Comparison of ENCODE assay signal across 8 cellular contexts in the genomic region with DNA sequence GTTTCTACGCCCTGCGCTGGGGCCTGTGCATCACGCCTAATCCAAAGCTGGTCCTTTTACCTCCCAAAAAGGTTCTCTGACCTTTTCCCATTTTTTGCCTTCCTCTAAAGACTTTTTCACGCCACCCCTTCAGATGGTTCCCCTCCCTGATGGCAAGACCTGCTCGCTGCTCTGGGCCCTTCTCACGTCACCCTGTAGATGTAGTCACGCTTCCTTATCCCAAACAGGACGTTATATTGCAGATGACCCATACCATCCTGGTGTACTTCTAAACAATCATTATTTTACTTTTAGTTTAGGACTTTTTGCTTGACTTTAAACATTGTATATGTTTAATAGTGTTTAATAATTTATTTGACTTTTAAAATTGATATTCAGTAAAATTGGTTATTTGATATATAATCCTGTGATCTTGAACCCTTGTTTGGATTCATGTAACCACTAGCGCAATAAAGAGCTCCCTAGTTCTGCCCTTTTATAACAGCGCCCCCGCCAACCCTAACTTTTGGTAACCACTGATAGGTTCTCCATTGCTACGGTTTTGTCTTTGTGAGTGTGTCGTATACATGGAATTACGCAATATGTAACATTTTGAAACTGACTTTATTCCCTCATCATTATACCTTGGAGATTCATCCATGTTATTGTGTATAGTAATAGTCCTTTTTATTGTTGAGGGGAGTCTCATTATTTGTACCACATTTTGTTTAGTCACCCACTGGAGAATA. TPM values are rescaled to one million over a fixed set of nuclear protein-coding genes. Genes with fewer than 3 reads are reported as not detected.
DNase-seq lines count a peak whose midpoint lies in the region; ATAC-seq and TF ChIP-seq lines count a peak whose summit lies in the region.

No MANE protein-coding gene starts in this region.

- H3K4me1 ChIP-seq in ovary (ENCODE audit: insufficient read depth) = peaks cover 1% of the 10 kb centered on the region

- no peak for TF ChIP-seq EP300 in ovary (IDR thresholded peaks at IDR 0.05)

- peak; percentile 52 for DNase-seq in NCI-H526 treated with DMSO at 0.1 percent for 48 hours (lab: John Stamatoyannopoulos, UW)
- no peak for DNase-seq in NCI-H526 (lab: John Stamatoyannopoulos, UW)
- DNase-seq in RPMI7951 (ENCODE audit: low read depth) = peak; percentile 18
- peak in 1 of 5 donors; percentile 24 for DNase-seq in ovary
- no peak for DNase-seq in GOT3 (lab: John Stamatoyannopoulos, UW)
- DNase-seq in dedifferentiated amniotic fluid mesenchymal stem cell (ENCODE audit: extremely low spot score) = no peak
- DNase-seq in putamen (ENCODE audit: low spot score) = no peak

- TF ChIP-seq POLR2A in ovary (IDR thresholded peaks at IDR 0.05) = no peak

- H3K9me3 ChIP-seq in ovary = no peaks in the 10 kb centered on the region

- H3K27me3 ChIP-seq in ovary = no peaks in the 10 kb centered on the region

- intact Hi-C loops in ovary (cut with DNase I) = no loop called here

- WGBS in ovary, 3 donors = 49 to 58% (median 55%) methylated on average over 14 of the region's 14 CpGs

- peak overlapping the region in 1 of 2 donors; percentile 69 for H3K27ac ChIP-seq in ovary

- H3K36me3 ChIP-seq in ovary = no peaks in the 10 kb centered on the region

- peak in 1 of 3 donors; percentile 5 for TF ChIP-seq CTCF in ovary (IDR thresholded peaks at IDR 0.05)

- peak overlapping the region; percentile 48 for H3K4me3 ChIP-seq in ovary

- peak; percentile 33 for ATAC-seq in esophagus mucosa

RNA-seq across cellular contexts. Expression of a gene that starts 0.8 kb away (rescaled TPM):
- 0.20 TPM in 1 of 2 replicates, not detected in the other for total RNA-seq in RPMI7951 (2014; rRNA removed; shearing (Covaris generic))
- total RNA-seq in esophagus mucosa (0.44 TPM), ovary (1 to 10 TPM; 2.0 to 7.4 (median 3.8) TPM)
- polyA plus RNA-seq in ovary = 1 to 10 TPM in 1 of 2 donors, under 1 TPM in 1; 0.67 to 1.5 TPM

Comparison
In these comparisons a context has a peak if more than half of its experiments do, and no peak if none do; other contexts are left out.
1. DNase-seq: peak in NCI-H526 treated with DMSO at 0.1 percent for 48 hours (single experiment) and RPMI7951 (single experiment); none in NCI-H526 (0 of 2), GOT3 (single experiment), dedifferentiated amniotic fluid mesenchymal stem cell (single experiment) and putamen (single experiment).